ENCODE assay signal across 13 cellular contexts in the genomic region with DNA sequence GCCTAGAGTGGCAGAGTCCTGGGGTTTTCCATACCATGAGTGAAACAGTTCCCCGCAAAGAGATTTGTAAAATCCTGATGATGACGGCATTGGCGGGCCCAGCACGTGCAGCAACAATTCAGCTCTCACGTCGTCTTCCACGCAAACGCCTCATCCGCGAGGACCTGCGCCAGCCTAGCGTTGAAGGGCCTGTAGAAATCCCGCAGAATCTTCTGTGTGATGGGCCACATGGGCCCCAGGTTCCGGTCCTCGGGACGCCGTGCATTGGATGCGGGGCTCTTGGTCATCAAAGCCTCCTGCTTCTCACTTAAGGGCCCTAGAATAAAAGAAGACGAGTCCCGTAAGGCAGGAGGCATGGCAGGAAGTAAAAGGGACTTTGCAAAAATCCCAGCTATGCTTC.
DNase-seq lines count a peak whose midpoint lies in the region; ATAC-seq and TF ChIP-seq lines count a peak whose summit lies in the region.
"Had no signal": no experiment of that assay in that cellular context is flagged by ENCODE, and none has a peak within 500 bp of the region (broad histone marks: within the 10 kb centered on the region; RNA-seq: fewer than 3 reads in every experiment).

No MANE protein-coding gene starts in this region.

- no peak overlapping the region for H4K91ac ChIP-seq in neuronal stem cell (ENCODE audit: low read depth, low read length, poor library complexity)

- no peak overlapping the region for H3K14ac ChIP-seq in neuronal stem cell (ENCODE audit: low read length)

- TF ChIP-seq EP300 in esophagus muscularis mucosa (IDR thresholded peaks at IDR 0.05) (no peak), transverse colon (IDR thresholded peaks at IDR 0.05; ENCODE audit: low read depth) (no peak)

- no peak overlapping the region for H3K23ac ChIP-seq in neuronal stem cell (ENCODE audit: low read depth, low read length, poor library complexity)

- H3K4ac ChIP-seq in neuronal stem cell (ENCODE audit: low read length): no peak overlapping the region

- H3K27me3 ChIP-seq in esophagus muscularis mucosa (no peaks in the 10 kb centered on the region), muscle layer of colon (ENCODE audit: control insufficient read depth in 1 of 2, insufficient read depth in 2 of 2, low read length in 2 of 2) (no peaks in the 10 kb centered on the region), transverse colon (no peaks in the 10 kb centered on the region), neuronal stem cell (ENCODE audit: control insufficient read depth in 3 of 3, insufficient read depth in 3 of 3, low read depth in 1 of 3, low read length in 3 of 3) (no peaks in the 10 kb centered on the region)

- no peak overlapping the region for H3K9ac ChIP-seq in muscle layer of colon (ENCODE audit: low read length)
- no peak overlapping the region for H3K9ac ChIP-seq in neuronal stem cell (ENCODE audit: low read depth, low read length, poor library complexity)

- no peak overlapping the region for H2AK5ac ChIP-seq in neuronal stem cell (ENCODE audit: low read depth, low read length)

- no peak overlapping the region for H3K18ac ChIP-seq in neuronal stem cell (ENCODE audit: low read length)

- H3K4me3 ChIP-seq in esophagus muscularis mucosa: peak overlapping the region in 1 of 4 donors; percentile 4
- H3K4me3 ChIP-seq in muscle layer of colon (ENCODE audit: low read depth in 1 of 2, low read length in 2 of 2): no peak overlapping the region
- H3K4me3 ChIP-seq in transverse colon: no peak overlapping the region
- no peak overlapping the region for H3K4me3 ChIP-seq in neuronal stem cell (ENCODE audit: low read length in 2 of 2)

- H3K27ac ChIP-seq in esophagus muscularis mucosa (replicated peaks in 1 of 4) (peak overlapping the region; percentile 91 to 95 (median 92)), muscle layer of colon (ENCODE audit: low read depth, low read length) (peak overlapping the region; percentile 87), transverse colon (peak overlapping the region; percentile 54 to 78 (median 73)), neuronal stem cell (replicated peaks; ENCODE audit: low read length) (no peak overlapping the region)

- no peak overlapping the region for H2AFZ ChIP-seq in neuronal stem cell (ENCODE audit: low read length)

- WGBS in esophagus muscularis mucosa: 87% methylated on average over 20 of the region's 20 CpGs
- WGBS in transverse colon (ENCODE audit: low coverage in 1 of 2), 2 donors: 92 to 94% methylated on average over 2 to 20 of the region's 20 CpGs
- WGBS in neuronal stem cell (ENCODE audit: extremely low coverage in 2 of 2, insufficient read length in 2 of 2, insufficient replicate concordance in 1 of 2), 2 donors: no CpG with 5 or more reads among the region's 20 CpGs

- H3K36me3 ChIP-seq in esophagus muscularis mucosa: peaks cover 0 to 67% (median 7%) of the 10 kb centered on the region in 4 donors
- peaks cover 26% of the 10 kb centered on the region for H3K36me3 ChIP-seq in muscle layer of colon (ENCODE audit: insufficient read depth, low read length)
- H3K36me3 ChIP-seq in transverse colon: no peaks in the 10 kb centered on the region
- peaks cover 0 to 50% of the 10 kb centered on the region in 2 donors for H3K36me3 ChIP-seq in neuronal stem cell (replicated peaks in 1 of 2; ENCODE audit: control insufficient read depth in 2 of 2, insufficient read depth in 2 of 2, low read length in 2 of 2)

- DNase-seq in esophagus muscularis mucosa (ENCODE audit: extremely low spot score) (no peak), sciatic nerve (ENCODE audit: low spot score) (peak; percentile 55), transverse colon (no peak), SK-N-DZ (ENCODE audit: low spot score) (no peak), neuronal stem cell (ENCODE audit: low spot score) (no peak), NCI-H2029 (lab: John Stamatoyannopoulos, UW) (no peak)
- no peak for DNase-seq in activated naive CD4-positive, alpha-beta T cell treated with anti-CD3 and anti-CD28 coated beads, Interleukin-2, amount 50 U/mL, for 72 hours (ENCODE audit: low spot score in 2 of 2)
- DNase-seq: C1 segment of cervical spinal cord; Calu3; CD4-positive, alpha-beta T cell; DMS 273 treated with DMSO at 0.1 percent for 48 hours had no signal

- in situ Hi-C loops in transverse colon (cut with MboI; ENCODE audit: low pct_ligation_motif_present in 1 of 4, low pct_unique_long_range_greater_than_20kb in 1 of 4, low sequenced_read_pairs in 3 of 4): no loop called here

- no peak for ATAC-seq in sciatic nerve
- ATAC-seq in activated naive CD4-positive, alpha-beta T cell treated with anti-CD3 and anti-CD28 coated beads, Interleukin-2, amount 50 U/mL, for 72 hours: no peak

- intact Hi-C loops in esophagus muscularis mucosa (cut with DNase I) (no loop called here), sciatic nerve (cut with DNase I) (no loop called here), transverse colon (cut with DNase I; ENCODE audit: low total_unique reads) (no loop called here)

- H2BK15ac ChIP-seq in neuronal stem cell (ENCODE audit: low read length): no peak overlapping the region

- no peak overlapping the region for H2BK5ac ChIP-seq in neuronal stem cell (ENCODE audit: low read length)

- TF ChIP-seq POLR2A in esophagus muscularis mucosa (IDR thresholded peaks at IDR 0.05; ENCODE audit: low read depth) (no peak), transverse colon (IDR thresholded peaks at IDR 0.05) (no peak)

- no peak overlapping the region for H3K4me2 ChIP-seq in neuronal stem cell (ENCODE audit: insufficient read depth, low read length, poor library complexity, severe bottlenecking)

- H4K8ac ChIP-seq in neuronal stem cell (ENCODE audit: low read depth, low read length): no peak overlapping the region

- no peak overlapping the region for H3K27ac Mint-ChIP-seq in activated naive CD4-positive, alpha-beta T cell treated with anti-CD3 and anti-CD28 coated beads, Interleukin-2, amount 50 U/mL, for 72 hours
- H3K27ac Mint-ChIP-seq: B cell; CD4-positive, alpha-beta T cell had no signal

- TF ChIP-seq CTCF in esophagus muscularis mucosa (IDR thresholded peaks at IDR 0.05) (no peak), transverse colon (IDR thresholded peaks at IDR 0.05) (no peak)

- no peaks in the 10 kb centered on the region for H3K9me3 ChIP-seq in esophagus muscularis mucosa
- no peaks in the 10 kb centered on the region for H3K9me3 ChIP-seq in muscle layer of colon (ENCODE audit: low read length)
- no peaks in the 10 kb centered on the region for H3K9me3 ChIP-seq in transverse colon
- H3K9me3 ChIP-seq in neuronal stem cell (replicated peaks in 1 of 2; ENCODE audit: control insufficient read depth in 2 of 2, insufficient read depth in 1 of 2, low read depth in 1 of 2, low read length in 2 of 2): peaks cover 0 to 15% of the 10 kb centered on the region in 2 donors

- peaks cover 7 to 19% of the 10 kb centered on the region in 2 donors for H3K9me3 Mint-ChIP-seq in activated naive CD4-positive, alpha-beta T cell treated with anti-CD3 and anti-CD28 coated beads, Interleukin-2, amount 50 U/mL, for 72 hours
- H3K9me3 Mint-ChIP-seq: CD4-positive, alpha-beta T cell had no signal

- no peaks in the 10 kb centered on the region for H3K79me1 ChIP-seq in neuronal stem cell (ENCODE audit: low read depth, low read length)

- peaks cover 10 to 16% of the 10 kb centered on the region in 2 donors for H3K36me3 Mint-ChIP-seq in activated naive CD4-positive, alpha-beta T cell treated with anti-CD3 and anti-CD28 coated beads, Interleukin-2, amount 50 U/mL, for 72 hours

- no peak overlapping the region for H2BK120ac ChIP-seq in neuronal stem cell (ENCODE audit: low read depth, low read length)

- H3K4me1 ChIP-seq in esophagus muscularis mucosa (peaks cover 7 to 74% (median 73%) of the 10 kb centered on the region in 4 donors), muscle layer of colon (ENCODE audit: insufficient read depth, low read length) (peaks cover 61% of the 10 kb centered on the region), transverse colon (peaks cover 0 to 28% (median 12%) of the 10 kb centered on the region in 4 donors), neuronal stem cell (ENCODE audit: control insufficient read depth in 2 of 2, insufficient read depth in 1 of 2, low read depth in 1 of 2, low read length in 2 of 2) (peaks cover 0 to 8% of the 10 kb centered on the region in 2 donors)

- H2BK12ac ChIP-seq in neuronal stem cell (ENCODE audit: low read length): no peak overlapping the region
